15 cellular contexts compared by ENCODE assay signal in genomic region chr2:150735894-150736498, GRCh38.
"Had no signal": no experiment of that assay in that cellular context is flagged by ENCODE, and none has a peak within 500 bp of the region (broad histone marks: within the 10 kb centered on the region; RNA-seq: fewer than 3 reads in every experiment).

No MANE protein-coding gene starts in this region.

- H3K4me1 ChIP-seq: adrenal gland, gastrocnemius medialis, prostate gland, thyroid gland had no signal

- H3K4me3 ChIP-seq: adrenal gland, cardiac muscle cell, gastrocnemius medialis, heart left ventricle, prostate gland, skin epidermis, thyroid gland had no signal

- H3K36me3 ChIP-seq: adrenal gland, cardiac muscle cell, gastrocnemius medialis, heart left ventricle, prostate gland, thyroid gland had no signal

- H3K27me3 ChIP-seq: adrenal gland, cardiac muscle cell, gastrocnemius medialis, heart left ventricle, thyroid gland had no signal

- DNase-seq: activated CD4-positive, alpha-beta memory T cell treated with anti-CD3 and anti-CD28 coated beads, Interleukin-2, amount 10 ng/mL, durations not matched to agents 7 days and 5 days; activated CD4-positive, alpha-beta T cell treated with anti-CD3 and anti-CD28 coated beads for 4 hours; activated effector memory CD4-positive, alpha-beta T cell treated with Interleukin-2 at 50 U/mL for 16 hours; activated T-cell treated with anti-CD3 and anti-CD28 coated beads, Interleukin-2, amount 50 U/mL, for 24 hours; adrenal gland; gastrocnemius medialis; heart left ventricle; right cardiac atrium; stimulated activated CD4-positive, alpha-beta T cell treated with anti-CD3 and anti-CD28 coated beads, Interleukin-15, amount 100 ng/mL, for 24 hours; stimulated activated CD4-positive, alpha-beta T cell treated with anti-CD3 and anti-CD28 coated beads, Interleukin-4, amount 100 ng/mL, for 1 hour; stimulated activated naive B cell treated with anti-CD40 and anti-IgM and Interleukin-4, amounts not matched to agents 10 μg/mL and 1 μg/mL and 100 μg/mL, for 72 hours; thyroid gland had no signal

- H3K9me3 ChIP-seq: adrenal gland, gastrocnemius medialis, heart left ventricle, prostate gland, thyroid gland had no signal

- H3K27ac ChIP-seq: adrenal gland, cardiac muscle cell, gastrocnemius medialis, heart left ventricle, prostate gland, skin epidermis, thyroid gland had no signal
